8 cellular contexts compared by ENCODE assay signal in the genomic region with DNA sequence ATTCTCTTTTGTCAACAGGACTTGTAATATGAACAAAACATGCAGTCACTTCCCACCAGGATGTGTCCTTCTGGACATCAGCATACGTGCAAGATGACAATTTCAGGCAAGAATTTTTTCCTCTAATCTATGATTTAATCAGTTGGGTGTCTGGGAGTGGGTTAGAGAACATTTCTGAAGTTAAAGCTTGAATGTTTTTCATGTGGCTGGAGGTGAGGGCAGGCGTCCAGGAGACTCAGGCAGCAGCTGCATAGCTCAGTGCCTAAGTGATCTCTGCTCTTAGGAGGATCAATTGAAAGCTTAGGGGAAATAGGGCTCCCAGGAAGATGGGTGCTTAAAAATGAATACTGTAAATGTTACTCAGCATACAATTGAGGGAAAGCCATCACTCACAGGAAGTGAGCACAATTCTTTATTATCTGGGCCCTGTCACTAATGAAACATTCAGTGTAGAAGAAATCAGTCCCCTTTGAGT.
DNase-seq lines count a peak whose midpoint lies in the region; ATAC-seq and TF ChIP-seq lines count a peak whose summit lies in the region.

No MANE protein-coding gene starts in this region.

- H3K9me3 Mint-ChIP-seq in T-helper 2 cell treated with Interferon-gamma antibody and Interleukin-4, amounts not matched to agents 5 μg/mL and 100 μg/mL, for 36 hours, result no peaks in the 10 kb centered on the region

- H3K36me3 Mint-ChIP-seq in T-helper 2 cell treated with Interferon-gamma antibody and Interleukin-4, amounts not matched to agents 5 μg/mL and 100 μg/mL, for 36 hours (ENCODE audit: low read depth), result no peaks in the 10 kb centered on the region

- no peaks in the 10 kb centered on the region for H3K36me3 ChIP-seq in psoas muscle (ENCODE audit: insufficient read depth in 1 of 2, low read depth in 1 of 2)
- H3K36me3 ChIP-seq in H7 (replicated peaks; ENCODE audit: control insufficient read depth, insufficient read depth, low read length), result no peaks in the 10 kb centered on the region

- no peak overlapping the region for H3K4me3 Mint-ChIP-seq in T-helper 2 cell treated with Interferon-gamma antibody and Interleukin-4, amounts not matched to agents 5 μg/mL and 100 μg/mL, for 36 hours

- H3K27ac ChIP-seq in psoas muscle, result peak overlapping the region; percentile 73

- TF ChIP-seq CTCF in fibroblast of villous mesenchyme (IDR thresholded peaks at IDR 0.05; ENCODE audit: insufficient read depth, low read depth, low read length) (no peak), psoas muscle (IDR thresholded peaks at IDR 0.05) (no peak)

- peak; percentile 34 for DNase-seq in ELF-1 (ENCODE audit: low read depth, low spot score)
- peak; percentile 92 for DNase-seq in fibroblast of villous mesenchyme (ENCODE audit: low read depth)
- DNase-seq in psoas muscle, result no peak
- DNase-seq in H7, result no peak
- no peak for DNase-seq in T-helper 2 cell treated with Interferon-gamma antibody and Interleukin-4, amounts not matched to agents 5 μg/mL and 100 μg/mL, for 36 hours (ENCODE audit: low spot score)
- DNase-seq in NCI-H2081 treated with DMSO at 0.1 percent for 48 hours (lab: John Stamatoyannopoulos, UW), result no peak
- DNase-seq in anterior cingulate cortex (lab: John Stamatoyannopoulos, UW), result no peak

- peak; percentile 51 for ATAC-seq in SK-N-SH treated with all-trans-retinoic acid at 6 μM for 48 hours
- ATAC-seq in psoas muscle, result peak; percentile 43 to 67 (median 56)

- H3K27ac Mint-ChIP-seq in T-helper 2 cell treated with Interferon-gamma antibody and Interleukin-4, amounts not matched to agents 5 μg/mL and 100 μg/mL, for 36 hours, result no peak overlapping the region

- WGBS in psoas muscle, 3 donors, result 16 to 34% (median 30%) methylated on average over 2 of the region's 2 CpGs

- no peaks in the 10 kb centered on the region for H3K9me3 ChIP-seq in psoas muscle

- peaks cover 23% of the 10 kb centered on the region for H3K4me1 Mint-ChIP-seq in T-helper 2 cell treated with Interferon-gamma antibody and Interleukin-4, amounts not matched to agents 5 μg/mL and 100 μg/mL, for 36 hours (ENCODE audit: low read depth)

- H3K4me3 ChIP-seq in fibroblast of villous mesenchyme (ENCODE audit: low read depth, low read length), result peak overlapping the region; percentile 47
- H3K4me3 ChIP-seq in psoas muscle, result peak overlapping the region; percentile 48
- no peak overlapping the region for H3K4me3 ChIP-seq in H7 (ENCODE audit: insufficient read depth, low read depth, low read length)

- H3K4me1 ChIP-seq in psoas muscle, result peaks cover 33% of the 10 kb centered on the region

- peaks cover 2% of the 10 kb centered on the region for H3K27me3 Mint-ChIP-seq in T-helper 2 cell treated with Interferon-gamma antibody and Interleukin-4, amounts not matched to agents 5 μg/mL and 100 μg/mL, for 36 hours (ENCODE audit: low read depth)

- intact Hi-C loops in psoas muscle (cut with DNase I), result loop anchor here in 1 of 2 donors (5.0 to 10.0 kb wide), 3 partner anchors 402 to 525 kb away; no protein-coding TSS in a partner anchor

- H3K27me3 ChIP-seq in psoas muscle (ENCODE audit: insufficient read depth in 3 of 3, low read length in 2 of 3) (no peaks in the 10 kb centered on the region), H7 (ENCODE audit: control insufficient read depth, insufficient read depth, low read length) (no peaks in the 10 kb centered on the region)

TF ChIP-seq in SK-N-SH treated with all-trans-retinoic acid at 6 μM for 48 hours, 23 proteins besides CTCF, POLR2A, EP300 and RAD21:
- TF ChIP-seq GLIS3 (CRISPR knock-in tag; IDR thresholded peaks at IDR 0.05) (peak; percentile 60; the same call in 1 of the 2 replicates), CREB5 (CRISPR knock-in tag; IDR thresholded peaks at IDR 0.05; ENCODE audit: low read depth) (peak; percentile 29; the same call in 1 of the 2 replicates), ESRRG (CRISPR knock-in tag; IDR thresholded peaks at IDR 0.05) (0 out of 2 replicates have a peak, but pooled peaks have one; percentile 1), ARNTL (CRISPR knock-in tag; IDR thresholded peaks at IDR 0.05; ENCODE audit: borderline replicate concordance, low read depth) (no peak), CSDC2 (CRISPR knock-in tag; IDR thresholded peaks at IDR 0.05) (peak; percentile 44; the same call in 1 of the 2 replicates), ZC3H10 (CRISPR knock-in tag; IDR thresholded peaks at IDR 0.05) (0 out of 2 replicates have a peak, but pooled peaks have one; percentile 14), PPARA (CRISPR knock-in tag; IDR thresholded peaks at IDR 0.05; ENCODE audit: borderline replicate concordance) (no peak), RARB (CRISPR knock-in tag; IDR thresholded peaks at IDR 0.05) (0 out of 2 replicates have a peak, but pooled peaks have one; percentile 16), ZNF565 (CRISPR knock-in tag; conservative IDR thresholded peaks at IDR 0.05; ENCODE audit: low read depth) (no peak), ZNF70 (CRISPR knock-in tag; IDR thresholded peaks at IDR 0.05) (no peak), OSR1 (CRISPR knock-in tag; IDR thresholded peaks at IDR 0.05) (no peak), BACH2 (CRISPR knock-in tag; IDR thresholded peaks at IDR 0.05; ENCODE audit: borderline replicate concordance) (no peak), ISL1 (CRISPR knock-in tag; IDR thresholded peaks at IDR 0.05) (peak; percentile 50)

Comparison
In these comparisons a context has a peak if more than half of its experiments do, and no peak if none do; other contexts are left out.
1. DNase-seq: peak in ELF-1 (single experiment) and fibroblast of villous mesenchyme (single experiment); none in psoas muscle (0 of 2), H7 (single experiment), T-helper 2 cell treated with Interferon-gamma antibody and Interleukin-4, amounts not matched to agents 5 μg/mL and 100 μg/mL, for 36 hours (single experiment), NCI-H2081 treated with DMSO at 0.1 percent for 48 hours (single experiment) and anterior cingulate cortex (0 of 58).